Comparison of ENCODE assay signal across 1 cellular context in the genomic region with DNA sequence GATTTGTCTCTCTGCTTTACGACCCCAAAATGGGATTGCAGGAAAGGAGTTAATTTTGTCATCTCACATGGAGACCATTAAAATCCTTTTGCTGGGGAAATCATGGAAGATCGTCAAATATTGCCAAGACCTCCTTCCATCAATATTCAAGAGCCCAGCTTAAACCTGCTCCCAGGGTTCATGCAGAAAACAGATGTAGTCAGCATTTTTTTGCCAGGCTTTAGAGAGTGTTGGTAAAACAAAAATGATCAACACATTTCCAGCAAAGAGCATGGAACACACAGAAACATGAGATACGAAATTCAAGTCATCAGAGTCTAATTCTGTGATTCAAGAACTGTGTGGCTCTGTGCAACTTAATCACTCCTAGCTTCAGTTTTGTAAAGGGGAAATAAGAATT.
TF ChIP-seq lines count a peak whose summit lies in the region.

No MANE protein-coding gene starts in this region.

TF ChIP-seq in IMR-90, 13 proteins besides CTCF, POLR2A, EP300 and RAD21 (continued from another document):
- TF ChIP-seq ELK1 (IDR thresholded peaks at IDR 0.05; ENCODE audit: borderline replicate concordance, low read depth, low read length) (no peak), MAFK (IDR thresholded peaks at IDR 0.05; ENCODE audit: low read depth, low read length) (peak; percentile 77)
- TF ChIP-seq, protein P1, sequence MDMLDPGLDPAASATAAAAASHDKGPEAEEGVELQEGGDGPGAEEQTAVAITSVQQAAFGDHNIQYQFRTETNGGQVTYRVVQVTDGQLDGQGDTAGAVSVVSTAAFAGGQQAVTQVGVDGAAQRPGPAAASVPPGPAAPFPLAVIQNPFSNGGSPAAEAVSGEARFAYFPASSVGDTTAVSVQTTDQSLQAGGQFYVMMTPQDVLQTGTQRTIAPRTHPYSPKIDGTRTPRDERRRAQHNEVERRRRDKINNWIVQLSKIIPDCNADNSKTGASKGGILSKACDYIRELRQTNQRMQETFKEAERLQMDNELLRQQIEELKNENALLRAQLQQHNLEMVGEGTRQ (IDR thresholded peaks at IDR 0.05; ENCODE audit: low read depth, low read length) = no peak
